18 cellular contexts compared by ENCODE assay signal in genomic region chr2:97716695-97717617, GRCh38. TPM values are rescaled to one million over a fixed set of nuclear protein-coding genes. Genes with fewer than 3 reads are reported as not detected.
DNase-seq lines count a peak whose midpoint lies in the region; ATAC-seq and TF ChIP-seq lines count a peak whose summit lies in the region.
"Had no signal": no experiment of that assay in that cellular context is flagged by ENCODE, and none has a peak within 500 bp of the region (broad histone marks: within the 10 kb centered on the region; RNA-seq: fewer than 3 reads in every experiment).

No MANE protein-coding gene starts in this region.

- peak overlapping the region; percentile 46 for H3K27ac ChIP-seq in thymus (ENCODE audit: low read depth)
- H3K27ac ChIP-seq: cardiac muscle cell, neutrophil, SJSA1, thoracic aorta had no signal

- no peaks in the 10 kb centered on the region for H3K9me3 ChIP-seq in mucosa of descending colon
- no peaks in the 10 kb centered on the region for H3K9me3 ChIP-seq in thymus (ENCODE audit: control insufficient read depth)
- H3K9me3 ChIP-seq: neutrophil, SJSA1, thoracic aorta had no signal

- 89% methylated on average over 21 of the region's 21 CpGs for WGBS in thymus

- H3K4me1 Mint-ChIP-seq in activated T-helper 2 cell treated with anti-CD3 and anti-CD28 coated beads, Interferon-gamma antibody, Interleukin-2, Interleukin-4, amounts not matched to agents 10 μg/mL and 5 μg/mL and 100 μg/mL, durations not matched to agents 14 hours and 24 hours and 36 hours (ENCODE audit: low read depth): peaks cover 69% of the 10 kb centered on the region

- H3K27me3 ChIP-seq in thymus (ENCODE audit: control insufficient read depth, insufficient read depth): no peaks in the 10 kb centered on the region
- H3K27me3 ChIP-seq: cardiac muscle cell, neutrophil, SJSA1 had no signal

- no peaks in the 10 kb centered on the region for H3K27me3 Mint-ChIP-seq in activated T-helper 2 cell treated with anti-CD3 and anti-CD28 coated beads, Interferon-gamma antibody, Interleukin-2, Interleukin-4, amounts not matched to agents 10 μg/mL and 5 μg/mL and 100 μg/mL, durations not matched to agents 14 hours and 24 hours and 36 hours (ENCODE audit: low read depth)

- peak overlapping the region; percentile 97 for H3K4me3 Mint-ChIP-seq in activated T-helper 2 cell treated with anti-CD3 and anti-CD28 coated beads, Interferon-gamma antibody, Interleukin-2, Interleukin-4, amounts not matched to agents 10 μg/mL and 5 μg/mL and 100 μg/mL, durations not matched to agents 14 hours and 24 hours and 36 hours (ENCODE audit: low read depth)

- H3K4me1 ChIP-seq in mucosa of descending colon (ENCODE audit: low read depth) (no peaks in the 10 kb centered on the region), thymus (ENCODE audit: control insufficient read depth, insufficient read depth, low read length) (peaks cover 61% of the 10 kb centered on the region)
- H3K4me1 ChIP-seq: SJSA1 had no signal

- H3K27ac Mint-ChIP-seq in activated T-helper 2 cell treated with anti-CD3 and anti-CD28 coated beads, Interferon-gamma antibody, Interleukin-2, Interleukin-4, amounts not matched to agents 10 μg/mL and 5 μg/mL and 100 μg/mL, durations not matched to agents 14 hours and 24 hours and 36 hours: peak overlapping the region; percentile 91

- H3K9me3 Mint-ChIP-seq in activated T-helper 2 cell treated with anti-CD3 and anti-CD28 coated beads, Interferon-gamma antibody, Interleukin-2, Interleukin-4, amounts not matched to agents 10 μg/mL and 5 μg/mL and 100 μg/mL, durations not matched to agents 14 hours and 24 hours and 36 hours: no peaks in the 10 kb centered on the region

- H3K36me3 ChIP-seq in mucosa of descending colon (ENCODE audit: low read depth): no peaks in the 10 kb centered on the region
- H3K36me3 ChIP-seq in thymus (ENCODE audit: control insufficient read depth, insufficient read depth): peaks cover 42% of the 10 kb centered on the region
- H3K36me3 ChIP-seq: cardiac muscle cell, neutrophil, SJSA1, thoracic aorta had no signal

- no peak for TF ChIP-seq CTCF in mucosa of descending colon (IDR thresholded peaks at IDR 0.05)

- DNase-seq in activated effector memory CD4-positive, alpha-beta T cell treated with anti-CD3 and anti-CD28 coated beads, Interleukin-2, amount 50 U/mL, for 16 hours: peak; percentile 62
- DNase-seq in activated effector memory CD4-positive, alpha-beta T cell treated with Interleukin-2 at 50 U/mL for 16 hours: no peak
- no peak for DNase-seq in activated T-helper 2 cell treated with anti-CD3 and anti-CD28 coated beads, Interferon-gamma antibody, Interleukin-2, Interleukin-4, amounts not matched to agents 10 μg/mL and 5 μg/mL and 100 μg/mL, durations not matched to agents 14 hours and 24 hours and 36 hours (ENCODE audit: low spot score)
- DNase-seq in mucosa of descending colon: peak in 2 of 3 donors; percentile 13 to 46
- DNase-seq in NCI-H748 treated with DMSO at 0.1 percent for 48 hours (lab: John Stamatoyannopoulos, UW): no peak
- no peak for DNase-seq in CD1c-positive myeloid dendritic cell (ENCODE audit: extremely low spot score)
- no peak for DNase-seq in NCI-H526 treated with DMSO at 0.1 percent for 48 hours (lab: John Stamatoyannopoulos, UW)
- DNase-seq: activated gamma-delta T cell, DMS153, HCEC 1CT, kidney glomerular epithelial cell, NCI-H2081 had no signal

- intact Hi-C loops in activated T-helper 2 cell treated with anti-CD3 and anti-CD28 coated beads, Interferon-gamma antibody, Interleukin-2, Interleukin-4, amounts not matched to agents 10 μg/mL and 5 μg/mL and 100 μg/mL, durations not matched to agents 14 hours and 24 hours and 36 hours (cut with micrococcal nuclease): loop anchor here (10.0 kb wide), 1 partner anchor 738 kb away; no protein-coding TSS in a partner anchor
- intact Hi-C loops in mucosa of descending colon (cut with DNase I, micrococcal nuclease): no loop called here

- H3K36me3 Mint-ChIP-seq in activated T-helper 2 cell treated with anti-CD3 and anti-CD28 coated beads, Interferon-gamma antibody, Interleukin-2, Interleukin-4, amounts not matched to agents 10 μg/mL and 5 μg/mL and 100 μg/mL, durations not matched to agents 14 hours and 24 hours and 36 hours (ENCODE audit: low read depth): peaks cover 72% of the 10 kb centered on the region

- no peak for ATAC-seq in mucosa of descending colon

- H3K4me3 ChIP-seq in mucosa of descending colon (no peak overlapping the region), thymus (ENCODE audit: low read length) (peak overlapping the region; percentile 33)
- H3K4me3 ChIP-seq: cardiac muscle cell, SJSA1, thoracic aorta had no signal

RNA-seq across cellular contexts. Expression of gene ZAP70, which starts 3.6 kb away (rescaled TPM):
- total RNA-seq in activated T-helper 2 cell treated with anti-CD3 and anti-CD28 coated beads, Interferon-gamma antibody, Interleukin-2, Interleukin-4, amounts not matched to agents 10 μg/mL and 5 μg/mL and 100 μg/mL, durations not matched to agents 14 hours and 24 hours and 36 hours: 231 and 234 TPM in 2 replicates
- 1 to 10 TPM; 3.5 to 7.5 (median 5.4) TPM for total RNA-seq in mucosa of descending colon
- 217 TPM for polyA plus RNA-seq in thymus
- total RNA-seq: M059J, SJSA1 had no signal

RNA-seq across cellular contexts. Expression of gene C2orf92, which starts 47.4 kb away (rescaled TPM):
- total RNA-seq in activated T-helper 2 cell treated with anti-CD3 and anti-CD28 coated beads, Interferon-gamma antibody, Interleukin-2, Interleukin-4, amounts not matched to agents 10 μg/mL and 5 μg/mL and 100 μg/mL, durations not matched to agents 14 hours and 24 hours and 36 hours: 17.2 and 21.8 TPM in 2 replicates
- total RNA-seq in mucosa of descending colon: 10 to 100 TPM in 2 of 3 donors, 1 to 10 TPM in 1; 8.7 to 12.5 (median 11.7) TPM
- 13.1 TPM for polyA plus RNA-seq in thymus

RNA-seq across cellular contexts. Expression of gene ACTR1B, which starts 53.1 kb away (rescaled TPM):
- 142 and 147 TPM in 2 replicates for total RNA-seq in activated T-helper 2 cell treated with anti-CD3 and anti-CD28 coated beads, Interferon-gamma antibody, Interleukin-2, Interleukin-4, amounts not matched to agents 10 μg/mL and 5 μg/mL and 100 μg/mL, durations not matched to agents 14 hours and 24 hours and 36 hours
- 10 to 100 TPM; 63.4 to 79.7 (median 78.3) TPM for total RNA-seq in mucosa of descending colon
- polyA plus RNA-seq in thymus: 73.2 TPM

Comparison
In these comparisons a context has a peak if more than half of its experiments do, and no peak if none do; other contexts are left out.
1. DNase-seq: peak in activated effector memory CD4-positive, alpha-beta T cell treated with anti-CD3 and anti-CD28 coated beads, Interleukin-2, amount 50 U/mL, for 16 hours (single experiment) and mucosa of descending colon (2 of 3); none in activated effector memory CD4-positive, alpha-beta T cell treated with Interleukin-2 at 50 U/mL for 16 hours (single experiment), activated T-helper 2 cell treated with anti-CD3 and anti-CD28 coated beads, Interferon-gamma antibody, Interleukin-2, Interleukin-4, amounts not matched to agents 10 μg/mL and 5 μg/mL and 100 μg/mL, durations not matched to agents 14 hours and 24 hours and 36 hours (single experiment), NCI-H748 treated with DMSO at 0.1 percent for 48 hours (single experiment), CD1c-positive myeloid dendritic cell (single experiment) and NCI-H526 treated with DMSO at 0.1 percent for 48 hours (single experiment).
2. RNA of gene ZAP70, which starts 3.6 kb away (total RNA-seq): 231 to 234 TPM in activated T-helper 2 cell treated with anti-CD3 and anti-CD28 coated beads, Interferon-gamma antibody, Interleukin-2, Interleukin-4, amounts not matched to agents 10 μg/mL and 5 μg/mL and 100 μg/mL, durations not matched to agents 14 hours and 24 hours and 36 hours; 3.5 to 7.5 TPM in mucosa of descending colon; every median in the first group is over 10 times any median in the second.